ENCODE assay signal across 14 cellular contexts in genomic region chr5:154830596-154830995, GRCh38. TPM values are rescaled to one million over a fixed set of nuclear protein-coding genes. Genes with fewer than 3 reads are reported as not detected.
DNase-seq lines count a peak whose midpoint lies in the region; ATAC-seq and TF ChIP-seq lines count a peak whose summit lies in the region.
"Had no signal": no experiment of that assay in that cellular context is flagged by ENCODE, and none has a peak within 500 bp of the region (broad histone marks: within the 10 kb centered on the region; RNA-seq: fewer than 3 reads in every experiment).

No MANE protein-coding gene starts in this region.

- H3K9me3 ChIP-seq in esophagus squamous epithelium (no peaks in the 10 kb centered on the region), upper lobe of left lung (no peaks in the 10 kb centered on the region)

- H3K4me3 ChIP-seq in esophagus squamous epithelium (no peak overlapping the region), upper lobe of left lung (no peak overlapping the region), H7 (ENCODE audit: insufficient read depth, low read depth, low read length) (no peak overlapping the region), coronary artery (no peak overlapping the region)
- H3K4me3 ChIP-seq: smooth muscle cell had no signal

- no peak for TF ChIP-seq EP300 in upper lobe of left lung (IDR thresholded peaks at IDR 0.05)

- H3K4me3 Mint-ChIP-seq in activated naive CD4-positive, alpha-beta T cell treated with anti-CD3 and anti-CD28 coated beads, Interleukin-2, amount 10 ng/mL, durations not matched to agents 7 days and 5 days, result no peak overlapping the region
- no peak overlapping the region for H3K4me3 Mint-ChIP-seq in activated CD4-positive, alpha-beta memory T cell treated with anti-CD3 and anti-CD28 coated beads for 36 hours
- H3K4me3 Mint-ChIP-seq: activated B cell treated with CpG ODN at 0.5 μM for 24 hours; dendritic cell treated with granulocyte-macrophage colony-stimulating factor and Interleukin-4, amounts not matched to agents 40 ng/mL and 50 ng/mL, for 4 days had no signal

- no peaks in the 10 kb centered on the region for H3K27me3 Mint-ChIP-seq in activated naive CD4-positive, alpha-beta T cell treated with anti-CD3 and anti-CD28 coated beads, Interleukin-2, amount 10 ng/mL, durations not matched to agents 7 days and 5 days
- H3K27me3 Mint-ChIP-seq in activated CD4-positive, alpha-beta memory T cell treated with anti-CD3 and anti-CD28 coated beads for 36 hours, result no peaks in the 10 kb centered on the region
- H3K27me3 Mint-ChIP-seq: activated B cell treated with CpG ODN at 0.5 μM for 24 hours; dendritic cell treated with granulocyte-macrophage colony-stimulating factor and Interleukin-4, amounts not matched to agents 40 ng/mL and 50 ng/mL, for 4 days had no signal

- no peak for ATAC-seq in upper lobe of left lung (ENCODE audit: low FRiP score in 2 of 2)

- WGBS in esophagus squamous epithelium, 2 donors, result 49 to 77% methylated on average over 3 of the region's 4 CpGs
- 79 to 88% methylated on average over 4 of the region's 4 CpGs for WGBS in upper lobe of left lung, 2 donors

- no peak for DNase-seq in activated naive CD4-positive, alpha-beta T cell treated with anti-CD3 and anti-CD28 coated beads, Interleukin-2, amount 10 ng/mL, durations not matched to agents 7 days and 5 days
- DNase-seq in activated naive CD4-positive, alpha-beta T cell (lab: John Stamatoyannopoulos, UW), result no peak
- DNase-seq in activated CD4-positive, alpha-beta memory T cell treated with anti-CD3 and anti-CD28 coated beads for 36 hours, result no peak
- DNase-seq in esophagus squamous epithelium (lab: John Stamatoyannopoulos, UW), result no peak
- DNase-seq in upper lobe of left lung, result no peak
- DNase-seq in NCI-H526 treated with DMSO at 0.1 percent for 48 hours (lab: John Stamatoyannopoulos, UW), result no peak
- no peak for DNase-seq in H7
- DNase-seq in coronary artery (ENCODE audit: low spot score), result no peak
- DNase-seq: activated B cell treated with CpG ODN at 0.5 μM for 24 hours, kidney, OCI-M1 had no signal

- TF ChIP-seq CTCF in esophagus squamous epithelium (IDR thresholded peaks at IDR 0.05), result no peak
- TF ChIP-seq CTCF in upper lobe of left lung (IDR thresholded peaks at IDR 0.05), result no peak
- no peak for TF ChIP-seq CTCF in coronary artery (IDR thresholded peaks at IDR 0.05)

- POLR2A ChIA-PET in activated CD4-positive, alpha-beta memory T cell treated with anti-CD3 and anti-CD28 coated beads for 36 hours (lab: Charles Lee), result interaction anchor here (0.5 to 0.8 kb wide), 2 partner anchors 53 to 73 kb away, joined by 3 read pairs; no protein-coding TSS in a partner anchor

- no peaks in the 10 kb centered on the region for H3K27me3 ChIP-seq in esophagus squamous epithelium
- H3K27me3 ChIP-seq in upper lobe of left lung, result no peaks in the 10 kb centered on the region
- no peaks in the 10 kb centered on the region for H3K27me3 ChIP-seq in H7 (ENCODE audit: control insufficient read depth, insufficient read depth, low read length)

- CTCF ChIA-PET in activated naive CD4-positive, alpha-beta T cell treated with anti-CD3 and anti-CD28 coated beads, Interleukin-2, amount 10 ng/mL, durations not matched to agents 7 days and 5 days (lab: Charles Lee), result no interaction called here
- CTCF ChIA-PET in activated CD4-positive, alpha-beta memory T cell treated with anti-CD3 and anti-CD28 coated beads for 36 hours (lab: Charles Lee), result interaction anchor here (1.0 kb wide), 1 partner anchor 27 kb away, joined by 4 read pairs; no protein-coding TSS in a partner anchor

- no peaks in the 10 kb centered on the region for H3K9me3 Mint-ChIP-seq in activated naive CD4-positive, alpha-beta T cell treated with anti-CD3 and anti-CD28 coated beads, Interleukin-2, amount 10 ng/mL, durations not matched to agents 7 days and 5 days
- no peaks in the 10 kb centered on the region for H3K9me3 Mint-ChIP-seq in activated CD4-positive, alpha-beta memory T cell treated with anti-CD3 and anti-CD28 coated beads for 36 hours
- H3K9me3 Mint-ChIP-seq: activated B cell treated with CpG ODN at 0.5 μM for 24 hours; dendritic cell treated with granulocyte-macrophage colony-stimulating factor and Interleukin-4, amounts not matched to agents 40 ng/mL and 50 ng/mL, for 4 days had no signal

- intact Hi-C loops in activated CD4-positive, alpha-beta memory T cell treated with anti-CD3 and anti-CD28 coated beads for 36 hours (cut with micrococcal nuclease), result no loop called here
- intact Hi-C loops in esophagus squamous epithelium (cut with DNase I), result no loop called here

- H3K36me3 Mint-ChIP-seq in activated naive CD4-positive, alpha-beta T cell treated with anti-CD3 and anti-CD28 coated beads, Interleukin-2, amount 10 ng/mL, durations not matched to agents 7 days and 5 days, result peaks cover 33% of the 10 kb centered on the region
- H3K36me3 Mint-ChIP-seq in activated CD4-positive, alpha-beta memory T cell treated with anti-CD3 and anti-CD28 coated beads for 36 hours, result peaks cover 11% of the 10 kb centered on the region

- H3K27ac ChIP-seq in esophagus squamous epithelium (peak overlapping the region; percentile 74 to 86 (median 80)), upper lobe of left lung (peak overlapping the region in 3 of 4 donors; percentile 53 to 69 (median 57)), coronary artery (no peak overlapping the region)

- peaks cover 0 to 73% (median 3%) of the 10 kb centered on the region in 3 donors for H3K36me3 ChIP-seq in esophagus squamous epithelium
- H3K36me3 ChIP-seq in upper lobe of left lung, result peaks cover 5 to 37% (median 8%) of the 10 kb centered on the region in 4 donors
- H3K36me3 ChIP-seq in H7 (replicated peaks; ENCODE audit: control insufficient read depth, insufficient read depth, low read length), result peaks cover 11% of the 10 kb centered on the region

- TF ChIP-seq POLR2A in esophagus squamous epithelium (IDR thresholded peaks at IDR 0.05), result no peak
- no peak for TF ChIP-seq POLR2A in upper lobe of left lung (IDR thresholded peaks at IDR 0.05)

- peaks cover 67% of the 10 kb centered on the region for H3K4me1 Mint-ChIP-seq in activated naive CD4-positive, alpha-beta T cell treated with anti-CD3 and anti-CD28 coated beads, Interleukin-2, amount 10 ng/mL, durations not matched to agents 7 days and 5 days
- peaks cover 37% of the 10 kb centered on the region for H3K4me1 Mint-ChIP-seq in activated CD4-positive, alpha-beta memory T cell treated with anti-CD3 and anti-CD28 coated beads for 36 hours (ENCODE audit: low read depth)

- H3K4me1 ChIP-seq in esophagus squamous epithelium, result peaks cover 11 to 53% (median 22%) of the 10 kb centered on the region in 3 donors
- H3K4me1 ChIP-seq in upper lobe of left lung, result peaks cover 23 to 43% (median 31%) of the 10 kb centered on the region in 4 donors

- peak overlapping the region; percentile 91 for H3K27ac Mint-ChIP-seq in activated naive CD4-positive, alpha-beta T cell treated with anti-CD3 and anti-CD28 coated beads, Interleukin-2, amount 10 ng/mL, durations not matched to agents 7 days and 5 days
- H3K27ac Mint-ChIP-seq in activated CD4-positive, alpha-beta memory T cell treated with anti-CD3 and anti-CD28 coated beads for 36 hours, result peak overlapping the region; percentile 89
- H3K27ac Mint-ChIP-seq: activated B cell treated with CpG ODN at 0.5 μM for 24 hours; dendritic cell treated with granulocyte-macrophage colony-stimulating factor and Interleukin-4, amounts not matched to agents 40 ng/mL and 50 ng/mL, for 4 days had no signal

RNA-seq across cellular contexts. Expression of gene FAXDC2, which starts 19.8 kb away (rescaled TPM):
- not detected for total RNA-seq in activated CD4-positive, alpha-beta memory T cell treated with anti-CD3 and anti-CD28 coated beads for 36 hours
- 10 to 100 TPM in 2 of 4 donors, 1 to 10 TPM in 2; 1.6 to 30.1 (median 7.3) TPM for total RNA-seq in esophagus squamous epithelium
- 100 to 1,000 TPM in 1 of 6 donors, 10 to 100 TPM in 5; 41.7 to 147 (median 60.2) TPM for total RNA-seq in upper lobe of left lung
- 2.6 and 9.6 TPM in 2 replicates for total RNA-seq in H7 (2014; rRNA removed; shearing (Covaris generic))
- total RNA-seq: activated B cell treated with CpG ODN at 0.5 μM for 24 hours, NCI-H460 had no signal

RNA-seq across cellular contexts. Expression of gene CNOT8, which starts 27.8 kb away (rescaled TPM):
- 10 to 100 TPM; 66.5 to 66.9 TPM for total RNA-seq in activated CD4-positive, alpha-beta memory T cell treated with anti-CD3 and anti-CD28 coated beads for 36 hours
- total RNA-seq in esophagus squamous epithelium (10 to 100 TPM; 32.8 to 55.0 (median 40.3) TPM), upper lobe of left lung (100 to 1,000 TPM in 1 of 6 donors, 10 to 100 TPM in 5; 54.5 to 189 (median 87.6) TPM)
- total RNA-seq in H7 (2014; rRNA removed; shearing (Covaris generic)), result 63.3 and 96.3 TPM in 2 replicates

Comparison
In these comparisons a context has a peak if more than half of its experiments do, and no peak if none do; other contexts are left out.
1. H3K27ac ChIP-seq: peak in esophagus squamous epithelium (4 of 4) and upper lobe of left lung (3 of 4); none in coronary artery (0 of 2).